In genomic region chr11:128690746-128691091, GRCh38 we compare ENCODE assay signal across 14 cellular contexts. TPM values are rescaled to one million over a fixed set of nuclear protein-coding genes. Genes with fewer than 3 reads are reported as not detected.
A peak's percentile ranks its signal among the peaks of the same experiment; 100 is the strongest.
DNase-seq lines count a peak whose midpoint lies in the region; ATAC-seq and TF ChIP-seq lines count a peak whose summit lies in the region.
"Had no signal": no experiment of that assay in that cellular context is flagged by ENCODE, and none has a peak within 500 bp of the region (broad histone marks: within the 10 kb centered on the region; RNA-seq: fewer than 3 reads in every experiment).

No MANE protein-coding gene starts in this region.

- TF ChIP-seq CTCF in osteoblast (IDR thresholded peaks at IDR 0.05; ENCODE audit: extremely low read depth, low read depth, low read length) = no peak
- TF ChIP-seq CTCF in body of pancreas (IDR thresholded peaks at IDR 0.05) = no peak
- no peak for TF ChIP-seq CTCF in dorsolateral prefrontal cortex (IDR thresholded peaks at IDR 0.05 in 54 of 56, conservative IDR thresholded peaks at IDR 0.05 in 2 of 56; ENCODE audit: low read depth in 1 of 56, partially characterized antibody in 56 of 56)

- H3K4me2 ChIP-seq in osteoblast (ENCODE audit: insufficient read depth, low read length) = peak overlapping the region; percentile 87

- H3K9me3 Mint-ChIP-seq in CD4-positive, CD25-positive, alpha-beta regulatory T cell = peaks cover 0 to 8% (median 0%) of the 10 kb centered on the region in 7 donors
- H3K9me3 Mint-ChIP-seq: T-helper 2 cell treated with Interferon-gamma antibody and Interleukin-4, amounts not matched to agents 5 μg/mL and 100 μg/mL, for 36 hours had no signal

- no peak for TF ChIP-seq POLR2A in body of pancreas (IDR thresholded peaks at IDR 0.05)

- peak overlapping the region; percentile 87 for H2AFZ ChIP-seq in osteoblast (ENCODE audit: low read length)

- H3K27ac ChIP-seq in CD4-positive, CD25-positive, alpha-beta regulatory T cell (ENCODE audit: insufficient read depth, low read length, poor library complexity, severe bottlenecking) = no peak overlapping the region
- H3K27ac ChIP-seq in osteoblast (ENCODE audit: low read depth, low read length) (peak overlapping the region; percentile 28), body of pancreas (no peak overlapping the region), dorsolateral prefrontal cortex (peak overlapping the region in 10 of 59 donors; percentile 3 to 87 (median 30))

- no peak overlapping the region for H3K4me3 ChIP-seq in CD4-positive, CD25-positive, alpha-beta regulatory T cell (ENCODE audit: low read depth, low read length)
- H3K4me3 ChIP-seq in osteoblast (ENCODE audit: insufficient read depth, low read length) (peak overlapping the region; percentile 68), body of pancreas (no peak overlapping the region), dorsolateral prefrontal cortex (peak overlapping the region in 23 of 59 donors; percentile 1 to 65 (median 24))
- H3K4me3 ChIP-seq: mucosa of descending colon had no signal

- H3K9me3 ChIP-seq in CD4-positive, CD25-positive, alpha-beta regulatory T cell (ENCODE audit: control insufficient read depth in 2 of 2, low read length in 2 of 2) = no peaks in the 10 kb centered on the region
- no peaks in the 10 kb centered on the region for H3K9me3 ChIP-seq in osteoblast (ENCODE audit: low read depth, low read length)
- no peaks in the 10 kb centered on the region for H3K9me3 ChIP-seq in body of pancreas
- H3K9me3 ChIP-seq: mucosa of descending colon had no signal

- H3K4me3 Mint-ChIP-seq in CD4-positive, CD25-positive, alpha-beta regulatory T cell = peak overlapping the region; percentile 38 to 99 (median 60)

- peaks cover 0 to 51% (median 21%) of the 10 kb centered on the region in 4 donors for H3K4me1 Mint-ChIP-seq in CD4-positive, CD25-positive, alpha-beta regulatory T cell

- no peaks in the 10 kb centered on the region for H3K36me3 ChIP-seq in CD4-positive, CD25-positive, alpha-beta regulatory T cell (ENCODE audit: control insufficient read depth, insufficient read depth, low read length)
- H3K36me3 ChIP-seq in osteoblast (ENCODE audit: insufficient read depth, low read length) (no peaks in the 10 kb centered on the region), body of pancreas (replicated peaks in 1 of 2; ENCODE audit: insufficient read depth in 1 of 2, low read depth in 2 of 2) (no peaks in the 10 kb centered on the region)

- intact Hi-C loops in left cardiac atrium (cut with DNase I) (no loop called here), body of pancreas (cut with DNase I) (loop anchor here (10.0 kb wide), 1 partner anchor 84 kb away; no protein-coding TSS in a partner anchor), dorsolateral prefrontal cortex (cut with DNase I) (no loop called here)

- WGBS in body of pancreas, 2 donors = 44 to 60% methylated on average over 4 of the region's 4 CpGs

- H3K36me3 Mint-ChIP-seq in CD4-positive, CD25-positive, alpha-beta regulatory T cell = peaks cover 3% of the 10 kb centered on the region
- H3K36me3 Mint-ChIP-seq: activated naive CD8-positive, alpha-beta T cell had no signal

- H3K27me3 Mint-ChIP-seq in CD4-positive, CD25-positive, alpha-beta regulatory T cell = peaks cover 56% of the 10 kb centered on the region

- peaks cover 13% of the 10 kb centered on the region for H3K27me3 ChIP-seq in CD4-positive, CD25-positive, alpha-beta regulatory T cell (ENCODE audit: control insufficient read depth, insufficient read depth, low read length)
- H3K27me3 ChIP-seq in osteoblast (ENCODE audit: insufficient read depth, low read length) (peaks cover 36% of the 10 kb centered on the region), body of pancreas (peaks cover 0 to 35% of the 10 kb centered on the region in 2 donors), dorsolateral prefrontal cortex (peaks cover 16 to 100% (median 94%) of the 10 kb centered on the region in 45 donors)

- peaks cover 13% of the 10 kb centered on the region for H3K79me2 ChIP-seq in osteoblast (ENCODE audit: insufficient read depth, low read length)

- H3K4me1 ChIP-seq in CD4-positive, CD25-positive, alpha-beta regulatory T cell (ENCODE audit: control insufficient read depth, insufficient read depth, low read length, poor library complexity, severe bottlenecking) = peaks cover 39% of the 10 kb centered on the region
- H3K4me1 ChIP-seq in osteoblast (ENCODE audit: insufficient read depth, low read length) (peaks cover 25% of the 10 kb centered on the region), body of pancreas (peaks cover 59% of the 10 kb centered on the region)

- no peak for DNase-seq in CD4-positive, CD25-positive, alpha-beta regulatory T cell
- peak; percentile 31 for DNase-seq in MV-4-11 (lab: John Stamatoyannopoulos, UW)
- DNase-seq in left cardiac atrium = peak; percentile 45
- DNase-seq in osteoblast (ENCODE audit: insufficient read length, low spot score, missing footprints) = peak; percentile 76
- DNase-seq in amygdala (lab: John Stamatoyannopoulos, UW) = no peak
- no peak for DNase-seq in body of pancreas
- DNase-seq in dorsolateral prefrontal cortex = no peak
- DNase-seq: NCI-H345, small intestine had no signal

- H3K27ac Mint-ChIP-seq in CD4-positive, CD25-positive, alpha-beta regulatory T cell = no peak overlapping the region
- H3K27ac Mint-ChIP-seq: T-helper 2 cell treated with Interferon-gamma antibody and Interleukin-4, amounts not matched to agents 5 μg/mL and 100 μg/mL, for 36 hours had no signal

- no peaks in the 10 kb centered on the region for H4K20me1 ChIP-seq in osteoblast (ENCODE audit: insufficient read depth, low read length)

- no peak for ATAC-seq in CD4-positive, CD25-positive, alpha-beta regulatory T cell (ENCODE audit: low read depth in 2 of 2)
- no peak for ATAC-seq in left cardiac atrium
- ATAC-seq in body of pancreas = no peak
- ATAC-seq in GM21526 (IDR thresholded peaks at IDR 0.05; ENCODE audit: low FRiP score, unreplicated experiment) = no peak
- ATAC-seq: mucosa of descending colon, Panc1 had no signal

RNA-seq across cellular contexts. Expression of gene FLI1, which starts 3.2 kb away (rescaled TPM):
- 119 TPM for total RNA-seq in CD4-positive, CD25-positive, alpha-beta regulatory T cell
- 10 to 100 TPM; 58.0 to 72.6 (median 65.5) TPM for polyA plus RNA-seq in CD4-positive, CD25-positive, alpha-beta regulatory T cell
- total RNA-seq in left cardiac atrium = 10 to 100 TPM; 22.1 to 27.9 TPM
- 23.5 and 23.9 TPM in 2 replicates for total RNA-seq in osteoblast
- 1 to 10 TPM; 2.6 to 4.4 TPM for total RNA-seq in body of pancreas
- 10 to 100 TPM in 47 of 120 experiments, 1 to 10 TPM in 73; 2.8 to 26.0 (median 9.3) TPM for total RNA-seq in dorsolateral prefrontal cortex

Comparison
In these comparisons a context has a peak if more than half of its experiments do, and no peak if none do; other contexts are left out.
1. DNase-seq: peak in MV-4-11 (single experiment), left cardiac atrium (single experiment) and osteoblast (single experiment); none in CD4-positive, CD25-positive, alpha-beta regulatory T cell (0 of 3), amygdala (0 of 56), body of pancreas (0 of 4) and dorsolateral prefrontal cortex (0 of 10).